In genomic region chr17:46647714-46648278, GRCh38 we compare ENCODE assay signal across 7 cellular contexts. TPM values are rescaled to one million over a fixed set of nuclear protein-coding genes. Genes with fewer than 3 reads are reported as not detected.
DNase-seq lines count a peak whose midpoint lies in the region; ATAC-seq, FAIRE-seq and TF ChIP-seq lines count a peak whose summit lies in the region.
"Not testable (repeated sequence)": the region's sequence is repeated elsewhere in the genome, so short reads cannot be mapped to it uniquely, and the experiment has no call there.

No MANE protein-coding gene starts in this region.

- TF ChIP-seq POLR2A in GM12892 (IDR thresholded peaks at IDR 0.05; ENCODE audit: low read depth, low read length), result not testable (repeated sequence)

- not testable (repeated sequence) for H4K20me1 ChIP-seq in astrocyte (ENCODE audit: insufficient read depth, low read length); keratinocyte (ENCODE audit: control insufficient read depth, extremely low read depth, insufficient read depth, low read length)

- not testable (repeated sequence) for TF ChIP-seq CTCF in astrocyte (IDR thresholded peaks at IDR 0.05; ENCODE audit: insufficient read depth, low read depth, low read length); keratinocyte (optimal IDR thresholded peaks at IDR 0.05 in 1 of 3, IDR thresholded peaks at IDR 0.05 in 1 of 3, conservative IDR thresholded peaks at IDR 0.05 in 1 of 3; ENCODE audit: extremely low read depth in 1 of 3, insufficient read depth in 2 of 3, low read length in 3 of 3); omental fat pad (IDR thresholded peaks at IDR 0.05)

- not testable (repeated sequence) for H3K79me2 ChIP-seq in astrocyte (ENCODE audit: insufficient read depth, low read length); keratinocyte (ENCODE audit: control insufficient read depth, insufficient read depth, low read length)

- not testable (repeated sequence) for H3K36me3 Mint-ChIP-seq in astrocyte (ENCODE audit: low read depth, unreplicated experiment)

- not testable (repeated sequence) for H3K4me3 Mint-ChIP-seq in astrocyte (ENCODE audit: unreplicated experiment)

- H3K4me1 Mint-ChIP-seq in astrocyte (ENCODE audit: low read depth, unreplicated experiment), result not testable (repeated sequence)

- H3K4me3 ChIP-seq in astrocyte (ENCODE audit: insufficient read depth, low read depth, low read length); keratinocyte (ENCODE audit: control insufficient read depth in 2 of 3, extremely low read depth in 1 of 3, insufficient read depth in 2 of 3, low read depth in 1 of 3, low read length in 3 of 3): not testable (repeated sequence)

- not testable (repeated sequence) for H3K27me3 ChIP-seq in astrocyte (ENCODE audit: insufficient read depth, low read length); keratinocyte (ENCODE audit: control insufficient read depth, extremely low read depth, insufficient read depth, low read length)

- ATAC-seq in SK-N-SH treated with all-trans-retinoic acid at 6 μM for 48 hours (peak; percentile 71), omental fat pad (ENCODE audit: low FRiP score) (peak; percentile 68)

- H3K27ac Mint-ChIP-seq in astrocyte (ENCODE audit: unreplicated experiment), result not testable (repeated sequence)

- not testable (repeated sequence) for H3K4me2 ChIP-seq in astrocyte (ENCODE audit: low read length); keratinocyte (ENCODE audit: control insufficient read depth, extremely low read depth, insufficient read depth, low read depth, low read length)

- peak; percentile 8 for FAIRE-seq in G401.6 (lab: Jason Lieb, UNC)
- FAIRE-seq in GM12892 (lab: Jason Lieb, UNC), result peak; percentile 83
- FAIRE-seq in GM19239 (lab: Jason Lieb, UNC), result peak; percentile 42
- peak; percentile 87 for FAIRE-seq in astrocyte (lab: Jason Lieb, UNC)
- peak; percentile 72 for FAIRE-seq in keratinocyte (lab: Jason Lieb, UNC)

- not testable (repeated sequence) for DNase-seq in GM12892 (ENCODE audit: insufficient read length); GM19239 (ENCODE audit: insufficient read length, low spot score); astrocyte (ENCODE audit: low read depth); keratinocyte (ENCODE audit: low read depth, low spot score); omental fat pad (ENCODE audit: low spot score)

- not testable (repeated sequence) for H3K27ac ChIP-seq in astrocyte (ENCODE audit: low read depth, low read length); keratinocyte (ENCODE audit: control insufficient read depth, insufficient read depth, low read length)

- dilution Hi-C loops in keratinocyte (cut with MboI; ENCODE audit: extremely low pct_ligation_motif_present, low sequenced_read_pairs), result not testable (repeated sequence)

- not testable (repeated sequence) for H3K9me1 ChIP-seq in keratinocyte (ENCODE audit: control insufficient read depth, extremely low read depth, insufficient read depth, low read length)

- H3K27me3 Mint-ChIP-seq in astrocyte (ENCODE audit: low read depth, unreplicated experiment), result not testable (repeated sequence)

- H3K4me1 ChIP-seq in astrocyte (ENCODE audit: insufficient read depth, low read length); keratinocyte (ENCODE audit: control insufficient read depth, extremely low read depth, insufficient read depth, low read length): not testable (repeated sequence)

- not testable (repeated sequence) for H3K9me3 ChIP-seq in astrocyte (ENCODE audit: insufficient read depth, low read depth, low read length); keratinocyte (ENCODE audit: control insufficient read depth, low read depth, low read length)

- H3K9me3 Mint-ChIP-seq in astrocyte (ENCODE audit: unreplicated experiment), result not testable (repeated sequence)

- H3K9ac ChIP-seq in astrocyte (ENCODE audit: low read length); keratinocyte (ENCODE audit: control insufficient read depth, extremely low read depth, insufficient read depth, low read length): not testable (repeated sequence)

- H2AFZ ChIP-seq in astrocyte (ENCODE audit: low read depth, low read length); keratinocyte (ENCODE audit: control insufficient read depth, low read length): not testable (repeated sequence)

- not testable (repeated sequence) for H3K36me3 ChIP-seq in astrocyte (ENCODE audit: insufficient read depth, low read length); keratinocyte (ENCODE audit: control insufficient read depth in 2 of 2, extremely low read depth in 1 of 2, insufficient read depth in 2 of 2, low read length in 2 of 2)

RNA-seq across cellular contexts. Expression of gene NSF, which starts 57.3 kb away (rescaled TPM):
- 12.1 TPM for polyA plus RNA-seq in GM12892 (2012; ENCODE audit: missing spikeins)
- total RNA-seq in astrocyte, result 83.4 and 86.2 TPM in 2 replicates
- 24.6 to 32.3 TPM (median 29.7 TPM) in 3 replicates for polyA plus RNA-seq in keratinocyte
- polyA plus RNA-seq in keratinocyte (2011; ENCODE audit: low read depth), result 17.0 TPM
- 18.2 and 32.8 TPM in 2 replicates for polyA plus RNA-seq in keratinocyte (2011; cell fraction: cytosol; rRNA removed)
- polyA plus RNA-seq in keratinocyte (2011; cell fraction: nucleus; rRNA removed), result 30.0 and 34.6 TPM in 2 replicates
- polyA plus RNA-seq in keratinocyte (2012; ENCODE audit: low replicate concordance), result 20.4 and 20.6 TPM in 2 replicates
- polyA minus RNA-seq in keratinocyte, result 21.2 to 49.6 TPM (median 33.9 TPM) in 3 replicates
- polyA minus RNA-seq in keratinocyte (2011; cell fraction: cytosol; rRNA and poly(A)+ RNA removed), result 15.9 TPM
- 47.7 and 79.3 TPM in 2 replicates for polyA minus RNA-seq in keratinocyte (2011; cell fraction: nucleus; rRNA and poly(A)+ RNA removed)
- total RNA-seq in omental fat pad, result 10 to 100 TPM; 19.9 to 23.8 (median 21.8) TPM
